In genomic region chr19:8484331-8484894, GRCh38 we compare ENCODE assay signal across 19 cellular contexts. TPM values are rescaled to one million over a fixed set of nuclear protein-coding genes. Genes with fewer than 3 reads are reported as not detected.
A peak's percentile ranks its signal among the peaks of the same experiment; 100 is the strongest.
DNase-seq lines count a peak whose midpoint lies in the region; ATAC-seq, FAIRE-seq and TF ChIP-seq lines count a peak whose summit lies in the region.
"Had no signal": no experiment of that assay in that cellular context is flagged by ENCODE, and none has a peak within 500 bp of the region (broad histone marks: within the 10 kb centered on the region; RNA-seq: fewer than 3 reads in every experiment).

No MANE protein-coding gene starts in this region.

- POLR2A ChIA-PET in HepG2 (lab: Yijun Ruan, JAX), result no interaction called here

- no peaks in the 10 kb centered on the region for H3K9me3 Mint-ChIP-seq in chondrocyte (ENCODE audit: low read depth)
- H3K9me3 Mint-ChIP-seq: mesothelial cell of epicardium had no signal

- no peak overlapping the region for H3K9ac ChIP-seq in OCI-LY3 (ENCODE audit: low read length)
- H3K9ac ChIP-seq in HepG2 (ENCODE audit: insufficient read depth, low read depth, low read length), result no peak overlapping the region

- ATAC-seq in HepG2, result no peak
- ATAC-seq in GM19463 (IDR thresholded peaks at IDR 0.05; ENCODE audit: unreplicated experiment), result no peak
- no peak for ATAC-seq in HG03196 (IDR thresholded peaks at IDR 0.05; ENCODE audit: unreplicated experiment)
- ATAC-seq in stimulated activated naive CD8-positive, alpha-beta T cell treated with anti-CD3 and anti-CD28 coated beads, Interleukin-15, Interleukin-2, amounts not matched to agents 100 U/mL and 50 U/mL, for 24 hours, result no peak

- H3K79me2 ChIP-seq in OCI-LY3 (ENCODE audit: low read length) (peaks cover 87% of the 10 kb centered on the region), HepG2 (ENCODE audit: insufficient read depth, low read length) (peaks cover 18% of the 10 kb centered on the region)

- H3K4me2 ChIP-seq in OCI-LY3 (ENCODE audit: low read length) (no peak overlapping the region), HepG2 (ENCODE audit: low read depth, low read length) (no peak overlapping the region)

- no peak overlapping the region for H2AFZ ChIP-seq in OCI-LY3 (ENCODE audit: low read depth, low read length)
- no peak overlapping the region for H2AFZ ChIP-seq in HepG2 (ENCODE audit: low read length)

- H3K27ac ChIP-seq in OCI-LY3 (ENCODE audit: low read length), result peak overlapping the region; percentile 21; the same call in 1 of the 2 replicates
- H3K27ac ChIP-seq in HepG2 (ENCODE audit: extremely low read length, insufficient read depth, low read length), result no peak overlapping the region
- peak overlapping the region in 1 of 5 donors; percentile 34 for H3K27ac ChIP-seq in stomach
- H3K27ac ChIP-seq: SK-N-MC had no signal

- TF ChIP-seq POLR2A in HepG2 (IDR thresholded peaks at IDR 0.05; ENCODE audit: insufficient read depth in 1 of 2, low read depth in 2 of 2, low read length in 2 of 2) (no peak), stomach (IDR thresholded peaks at IDR 0.05) (no peak)

- no peak for TF ChIP-seq EP300 in HepG2 (IDR thresholded peaks at IDR 0.05; ENCODE audit: low read depth in 2 of 2, low read length in 2 of 2)
- TF ChIP-seq EP300 in HepG2 (CRISPR knock-in tag; IDR thresholded peaks at IDR 0.05; ENCODE audit: borderline replicate concordance), result no peak
- no peak for TF ChIP-seq EP300 in stomach (IDR thresholded peaks at IDR 0.05)

- H3K4me1 Mint-ChIP-seq in chondrocyte (ENCODE audit: low read depth), result peaks cover 8% of the 10 kb centered on the region
- H3K4me1 Mint-ChIP-seq: mesothelial cell of epicardium had no signal

- no peak for TF ChIP-seq CTCF in OCI-LY3 (IDR thresholded peaks at IDR 0.05; ENCODE audit: low read depth, low read length)
- no peak for TF ChIP-seq CTCF in chondrocyte (IDR thresholded peaks at IDR 0.05)
- TF ChIP-seq CTCF in HepG2 (CRISPR knock-in tag; IDR thresholded peaks at IDR 0.05), result no peak
- TF ChIP-seq CTCF in stomach (IDR thresholded peaks at IDR 0.05), result no peak

- CTCF ChIA-PET in HepG2 (lab: Yijun Ruan, JAX; ENCODE audit: low intra/inter-chr PET ratio, low total read pairs), result no interaction called here

- no peak for FAIRE-seq in HepG2 (lab: Jason Lieb, UNC)
- FAIRE-seq: GM12892 had no signal

- H3K36me3 Mint-ChIP-seq in chondrocyte (ENCODE audit: low read depth), result peaks cover 34% of the 10 kb centered on the region

- WGBS in HepG2 (ENCODE audit: low lambda C conversion rate), result 97% methylated on average over 14 of the region's 18 CpGs
- WGBS in stomach, 5 donors, result 80 to 86% (median 82%) methylated on average over 18 of the region's 18 CpGs

- H3K4me1 ChIP-seq in OCI-LY3 (ENCODE audit: low read length) (peaks cover 45% of the 10 kb centered on the region), HepG2 (ENCODE audit: insufficient read depth, low read length) (no peaks in the 10 kb centered on the region), stomach (peaks cover 11 to 93% (median 33%) of the 10 kb centered on the region in 4 donors)

- H3K9me3 ChIP-seq in OCI-LY3 (ENCODE audit: insufficient read depth, low read length) (no peaks in the 10 kb centered on the region), HepG2 (ENCODE audit: low read length) (no peaks in the 10 kb centered on the region), stomach (no peaks in the 10 kb centered on the region)
- H3K9me3 ChIP-seq: MG63 had no signal

- H3K27me3 ChIP-seq in OCI-LY3 (ENCODE audit: low read depth, low read length) (no peaks in the 10 kb centered on the region), HepG2 (ENCODE audit: control insufficient read depth in 1 of 2, insufficient read depth in 2 of 2, low read length in 2 of 2) (no peaks in the 10 kb centered on the region), stomach (no peaks in the 10 kb centered on the region)
- H3K27me3 ChIP-seq: MG63 had no signal

- H4K20me1 ChIP-seq in OCI-LY3 (ENCODE audit: insufficient read depth, low read length) (peaks cover 29% of the 10 kb centered on the region), HepG2 (ENCODE audit: insufficient read depth, low read length) (peaks cover 35% of the 10 kb centered on the region)

- in situ Hi-C loops in HepG2 (cut with HindIII; ENCODE audit: extremely low pct_ligation_motif_present, low pct_unique_long_range_greater_than_20kb), result no loop called here

- no TSS peak for BruUV-seq in HepG2 (replicated peaks; lab: Mats Ljungman, UMichigan)

- H3K4me3 ChIP-seq in OCI-LY3 (ENCODE audit: low read length) (no peak overlapping the region), HepG2 (replicated peaks in 1 of 3; ENCODE audit: insufficient read depth in 1 of 3, low read depth in 2 of 3, low read length in 3 of 3) (no peak overlapping the region), stomach (no peak overlapping the region)
- H3K4me3 ChIP-seq: MG63, SK-N-MC had no signal

- no peak overlapping the region for H3K4me3 Mint-ChIP-seq in chondrocyte (ENCODE audit: unreplicated experiment)
- H3K4me3 Mint-ChIP-seq: CD4-positive, CD25-positive, alpha-beta regulatory T cell; mesothelial cell of epicardium had no signal

- TF ChIP-seq RAD21 in HepG2 (CRISPR knock-in tag; IDR thresholded peaks at IDR 0.05), result no peak

- H3K27me3 Mint-ChIP-seq in chondrocyte (ENCODE audit: low read depth), result no peaks in the 10 kb centered on the region
- H3K27me3 Mint-ChIP-seq: CD4-positive, CD25-positive, alpha-beta regulatory T cell had no signal

- no peak overlapping the region for H3K27ac Mint-ChIP-seq in chondrocyte (ENCODE audit: unreplicated experiment)
- H3K27ac Mint-ChIP-seq: mesothelial cell of epicardium had no signal

- H3K36me3 ChIP-seq in OCI-LY3 (replicated peaks; ENCODE audit: low read depth, low read length), result peaks cover 73% of the 10 kb centered on the region
- H3K36me3 ChIP-seq in HepG2 (replicated peaks in 1 of 2; ENCODE audit: control insufficient read depth in 1 of 2, insufficient read depth in 2 of 2, low read length in 2 of 2), result peaks cover 45 to 79% of the 10 kb centered on the region in 2 experiments; a peak in 4 of 5 replicates
- H3K36me3 ChIP-seq in stomach, result peaks cover 50 to 97% (median 92%) of the 10 kb centered on the region in 4 donors

- DNase-seq in chondrocyte (ENCODE audit: low spot score), result peak; percentile 67
- no peak for DNase-seq in HepG2 (ENCODE audit: low spot score)
- peak; percentile 48 for DNase-seq in stomach
- DNase-seq in ecto neural progenitor cell (ENCODE audit: low spot score), result no peak
- no peak for DNase-seq in stimulated activated naive CD8-positive, alpha-beta T cell treated with anti-CD3 and anti-CD28 coated beads, Interleukin-15, Interleukin-2, amounts not matched to agents 100 U/mL and 50 U/mL, for 24 hours
- DNase-seq: activated CD4-positive, CD25-positive, alpha-beta regulatory T cell; activated T-cell treated with anti-CD3 and anti-CD28 coated beads for 4 hours; CD4-positive, CD25-positive, alpha-beta regulatory T cell; cortex of kidney; EL; MG63; NCI-H2171 had no signal

- intact Hi-C loops in HepG2 (cut with micrococcal nuclease; ENCODE audit: unreplicated experiment) (no loop called here), stomach (cut with DNase I; ENCODE audit: low total_unique reads) (no loop called here)

RNA-seq across cellular contexts. Expression of gene PRAM1, which starts 18.0 kb away (rescaled TPM):
- total RNA-seq in chondrocyte (0.20 to 0.46 TPM in 2 of 3 replicates, not detected in the other), HepG2 (2016; rRNA removed; fragmentation: Illumina TruSeq; extraction: Trizol) (not detected in 2 replicates), stomach (1 to 10 TPM in 1 of 5 donors, under 1 TPM in 1, not detected in 3; 0.37 to 1.2 TPM)
- total RNA-seq in HepG2 (2016; cell fraction: cytosol; rRNA removed; fragmentation: Illumina TruSeq; extraction: Trizol; ENCODE audit: low read depth), result not detected in 2 replicates
- not detected in 2 replicates for total RNA-seq in HepG2 (2016; cell fraction: insoluble cytoplasmic fraction; rRNA removed; fragmentation: Illumina TruSeq; extraction: Trizol)
- total RNA-seq in HepG2 (2016; cell fraction: membrane; rRNA removed; fragmentation: Illumina TruSeq; extraction: Trizol), result not detected in 2 replicates
- not detected in 2 replicates for total RNA-seq in HepG2 (2016; cell fraction: nucleus; rRNA removed; fragmentation: Illumina TruSeq; extraction: Trizol)
- polyA plus RNA-seq in HepG2 (2011; rRNA removed) (0.03 TPM in 1 of 2 replicates, not detected in the other), stomach (1 to 10 TPM in 1 of 3 donors, under 1 TPM in 1, not detected in 1; 0.81 to 1.4 TPM)
- 0.03 TPM in 1 of 2 replicates, not detected in the other for polyA plus RNA-seq in HepG2 (2011; cell fraction: cytosol; rRNA removed)
- polyA plus RNA-seq in HepG2 (2011; cell fraction: nucleus; rRNA removed), result 0.33 and 0.35 TPM in 2 replicates
- 0.15 TPM in 1 of 2 replicates, not detected in the other for polyA plus RNA-seq in HepG2 (2012)
- polyA plus RNA-seq in HepG2 (2016; cell fraction: cytosol; fragmentation: Illumina TruSeq; extraction: Trizol; ENCODE audit: low read depth), result not detected in 2 replicates
- polyA plus RNA-seq in HepG2 (2016; cell fraction: insoluble cytoplasmic fraction; fragmentation: Illumina TruSeq; extraction: Trizol; ENCODE audit: low read depth), result not detected in 2 replicates
- polyA plus RNA-seq in HepG2 (2016; cell fraction: membrane; fragmentation: Illumina TruSeq; extraction: Trizol; ENCODE audit: low read depth), result not detected in 2 replicates
- polyA plus RNA-seq in HepG2 (2016; cell fraction: nucleus; fragmentation: Illumina TruSeq; extraction: Trizol; ENCODE audit: insufficient read depth, low read depth), result not detected in 2 replicates
- not detected in 2 replicates for polyA minus RNA-seq in HepG2 (2011; rRNA and poly(A)+ RNA removed; ENCODE audit: low replicate concordance)
- polyA minus RNA-seq in HepG2 (2011; cell fraction: cytosol; rRNA and poly(A)+ RNA removed), result not detected in 2 replicates
- polyA minus RNA-seq in HepG2 (2011; cell fraction: nucleus; rRNA and poly(A)+ RNA removed), result not detected in 2 replicates
- total RNA-seq: HT-29 had no signal

RNA-seq across cellular contexts. Expression of gene ZNF414, which starts 29.6 kb away (rescaled TPM):
- 22.0 to 26.8 TPM (median 25.3 TPM) in 3 replicates for total RNA-seq in chondrocyte
- total RNA-seq in HepG2 (2016; rRNA removed; fragmentation: Illumina TruSeq; extraction: Trizol), result 1.4 and 2.5 TPM in 2 replicates
- total RNA-seq in HepG2 (2016; cell fraction: cytosol; rRNA removed; fragmentation: Illumina TruSeq; extraction: Trizol; ENCODE audit: low read depth), result 2.2 and 2.4 TPM in 2 replicates
- total RNA-seq in HepG2 (2016; cell fraction: insoluble cytoplasmic fraction; rRNA removed; fragmentation: Illumina TruSeq; extraction: Trizol), result 2.7 and 2.8 TPM in 2 replicates
- total RNA-seq in HepG2 (2016; cell fraction: membrane; rRNA removed; fragmentation: Illumina TruSeq; extraction: Trizol), result 2.8 and 5.6 TPM in 2 replicates
- 3.3 and 3.4 TPM in 2 replicates for total RNA-seq in HepG2 (2016; cell fraction: nucleus; rRNA removed; fragmentation: Illumina TruSeq; extraction: Trizol)
- 2.8 and 4.0 TPM in 2 replicates for polyA plus RNA-seq in HepG2 (2011; rRNA removed)
- polyA plus RNA-seq in HepG2 (2011; cell fraction: cytosol; rRNA removed), result 1.9 and 2.9 TPM in 2 replicates
- 19.1 and 28.1 TPM in 2 replicates for polyA plus RNA-seq in HepG2 (2011; cell fraction: nucleus; rRNA removed)
- 5.5 and 7.5 TPM in 2 replicates for polyA plus RNA-seq in HepG2 (2012)
- 8.4 and 9.5 TPM in 2 replicates for polyA plus RNA-seq in HepG2 (2016; cell fraction: cytosol; fragmentation: Illumina TruSeq; extraction: Trizol; ENCODE audit: low read depth)
- 10.1 and 10.3 TPM in 2 replicates for polyA plus RNA-seq in HepG2 (2016; cell fraction: insoluble cytoplasmic fraction; fragmentation: Illumina TruSeq; extraction: Trizol; ENCODE audit: low read depth)
- 11.5 and 15.0 TPM in 2 replicates for polyA plus RNA-seq in HepG2 (2016; cell fraction: membrane; fragmentation: Illumina TruSeq; extraction: Trizol; ENCODE audit: low read depth)
- polyA plus RNA-seq in HepG2 (2016; cell fraction: nucleus; fragmentation: Illumina TruSeq; extraction: Trizol; ENCODE audit: insufficient read depth, low read depth), result 20.2 and 25.1 TPM in 2 replicates
- 2.0 and 7.2 TPM in 2 replicates for polyA minus RNA-seq in HepG2 (2011; rRNA and poly(A)+ RNA removed; ENCODE audit: low replicate concordance)
- polyA minus RNA-seq in HepG2 (2011; cell fraction: cytosol; rRNA and poly(A)+ RNA removed), result 3.4 and 7.1 TPM in 2 replicates
- 2.6 and 4.6 TPM in 2 replicates for polyA minus RNA-seq in HepG2 (2011; cell fraction: nucleus; rRNA and poly(A)+ RNA removed)
- 10 to 100 TPM in 3 of 5 donors, 1 to 10 TPM in 2; 1.8 to 28.4 (median 16.5) TPM for total RNA-seq in stomach
- polyA plus RNA-seq in stomach, result 10 to 100 TPM; 19.9 to 32.7 (median 26.9) TPM

RNA-seq across cellular contexts. Expression of gene HNRNPM, which starts 39.6 kb away (rescaled TPM):
- total RNA-seq in chondrocyte (111 to 185 TPM (median 116 TPM) in 3 replicates), HepG2 (2016; rRNA removed; fragmentation: Illumina TruSeq; extraction: Trizol) (102 and 144 TPM in 2 replicates), stomach (100 to 1,000 TPM in 3 of 5 donors, 10 to 100 TPM in 2; 54.3 to 664 (median 107) TPM)
- total RNA-seq in HepG2 (2016; cell fraction: cytosol; rRNA removed; fragmentation: Illumina TruSeq; extraction: Trizol; ENCODE audit: low read depth), result 28.1 and 31.3 TPM in 2 replicates
- total RNA-seq in HepG2 (2016; cell fraction: insoluble cytoplasmic fraction; rRNA removed; fragmentation: Illumina TruSeq; extraction: Trizol), result 105 and 130 TPM in 2 replicates
- 29.6 and 34.4 TPM in 2 replicates for total RNA-seq in HepG2 (2016; cell fraction: membrane; rRNA removed; fragmentation: Illumina TruSeq; extraction: Trizol)
- total RNA-seq in HepG2 (2016; cell fraction: nucleus; rRNA removed; fragmentation: Illumina TruSeq; extraction: Trizol), result 79.0 and 100 TPM in 2 replicates
- polyA plus RNA-seq in HepG2 (2011; rRNA removed) (53.7 and 56.7 TPM in 2 replicates), stomach (100 to 1,000 TPM in 1 of 3 donors, 10 to 100 TPM in 2; 87.3 to 110 (median 90.0) TPM)
- 57.0 and 126 TPM in 2 replicates for polyA plus RNA-seq in HepG2 (2011; cell fraction: cytosol; rRNA removed)
- 114 and 125 TPM in 2 replicates for polyA plus RNA-seq in HepG2 (2011; cell fraction: nucleus; rRNA removed)
- 107 and 138 TPM in 2 replicates for polyA plus RNA-seq in HepG2 (2012)
- 12.0 and 13.3 TPM in 2 replicates for polyA plus RNA-seq in HepG2 (2016; cell fraction: cytosol; fragmentation: Illumina TruSeq; extraction: Trizol; ENCODE audit: low read depth)
- polyA plus RNA-seq in HepG2 (2016; cell fraction: insoluble cytoplasmic fraction; fragmentation: Illumina TruSeq; extraction: Trizol; ENCODE audit: low read depth), result 244 and 309 TPM in 2 replicates
- 17.6 and 27.0 TPM in 2 replicates for polyA plus RNA-seq in HepG2 (2016; cell fraction: membrane; fragmentation: Illumina TruSeq; extraction: Trizol; ENCODE audit: low read depth)
- polyA plus RNA-seq in HepG2 (2016; cell fraction: nucleus; fragmentation: Illumina TruSeq; extraction: Trizol; ENCODE audit: insufficient read depth, low read depth), result 181 and 202 TPM in 2 replicates
- 64.5 and 120 TPM in 2 replicates for polyA minus RNA-seq in HepG2 (2011; rRNA and poly(A)+ RNA removed; ENCODE audit: low replicate concordance)
- 53.3 and 60.8 TPM in 2 replicates for polyA minus RNA-seq in HepG2 (2011; cell fraction: cytosol; rRNA and poly(A)+ RNA removed)
- polyA minus RNA-seq in HepG2 (2011; cell fraction: nucleus; rRNA and poly(A)+ RNA removed), result 85.2 and 90.0 TPM in 2 replicates

Comparison
In these comparisons a context has a peak if more than half of its experiments do, and no peak if none do; other contexts are left out.
1. DNase-seq: peak in chondrocyte (single experiment) and stomach (single experiment); none in HepG2 (single experiment), ecto neural progenitor cell (single experiment) and stimulated activated naive CD8-positive, alpha-beta T cell treated with anti-CD3 and anti-CD28 coated beads, Interleukin-15, Interleukin-2, amounts not matched to agents 100 U/mL and 50 U/mL, for 24 hours (single experiment).